17 cellular contexts compared by ENCODE assay signal in the genomic region with DNA sequence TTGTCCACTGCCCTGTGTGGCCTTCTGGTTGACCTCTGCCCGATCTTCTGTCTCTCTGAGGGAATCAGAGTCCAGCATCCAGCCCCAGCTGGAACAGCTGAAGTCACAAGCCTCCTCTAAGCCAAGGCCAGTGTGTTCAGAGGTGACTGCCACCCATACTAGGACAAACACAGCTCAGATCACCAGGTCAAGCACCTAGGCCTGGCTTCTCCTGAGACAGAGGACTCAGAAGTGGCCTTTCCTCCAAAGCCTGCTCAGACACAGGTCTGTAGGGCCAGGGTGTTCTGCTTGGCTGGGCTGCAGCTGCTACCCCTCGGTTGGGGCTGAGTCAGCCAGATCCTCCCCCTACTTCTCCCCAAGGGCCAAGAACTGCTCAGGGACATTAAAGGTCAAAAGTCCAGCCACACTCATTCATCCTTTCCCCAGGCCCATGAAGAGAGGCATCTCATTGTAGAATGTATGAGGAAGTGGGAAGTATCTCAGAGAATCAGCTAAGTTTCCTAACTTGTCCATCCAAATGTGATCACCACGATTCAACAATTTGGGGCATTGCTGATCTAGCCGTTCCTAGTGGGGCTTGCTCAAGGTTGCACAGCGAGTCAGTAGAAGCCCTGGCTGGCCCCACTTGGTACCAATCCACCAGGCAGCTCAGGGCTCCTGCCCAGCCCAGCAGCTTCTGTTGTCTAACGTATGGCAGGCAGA. TPM values are rescaled to one million over a fixed set of nuclear protein-coding genes. Genes with fewer than 3 reads are reported as not detected.
DNase-seq lines count a peak whose midpoint lies in the region; ATAC-seq and TF ChIP-seq lines count a peak whose summit lies in the region.
"Had no signal": no experiment of that assay in that cellular context is flagged by ENCODE, and none has a peak within 500 bp of the region (broad histone marks: within the 10 kb centered on the region; RNA-seq: fewer than 3 reads in every experiment).

No MANE protein-coding gene starts in this region.

- peaks cover 8% of the 10 kb centered on the region for H3K36me3 Mint-ChIP-seq in neural crest cell (ENCODE audit: low read depth)
- peaks cover 12% of the 10 kb centered on the region for H3K36me3 Mint-ChIP-seq in activated CD8-positive, alpha-beta T cell treated with anti-CD3 and anti-CD28 coated beads for 36 hours (ENCODE audit: low read depth)

- no peak overlapping the region for H2AFZ ChIP-seq in PC-3 (ENCODE audit: low read length)

- H3K27me3 ChIP-seq in PC-3 (ENCODE audit: low read length) = no peaks in the 10 kb centered on the region
- H3K27me3 ChIP-seq: ovary had no signal

- no peaks in the 10 kb centered on the region for H3K9me2 ChIP-seq in PC-3 (replicated peaks; ENCODE audit: low read length)

- H3K79me2 ChIP-seq in PC-3 (ENCODE audit: low read length) = no peaks in the 10 kb centered on the region

- H3K4me3 Mint-ChIP-seq in neural crest cell = peak overlapping the region; percentile 40
- H3K4me3 Mint-ChIP-seq in activated CD8-positive, alpha-beta T cell treated with anti-CD3 and anti-CD28 coated beads for 36 hours = no peak overlapping the region
- H3K4me3 Mint-ChIP-seq: activated naive CD4-positive, alpha-beta T cell treated with anti-CD3 and anti-CD28 coated beads, Interleukin-2, amount 10 ng/mL, durations not matched to agents 7 days and 5 days had no signal

- H4K20me1 ChIP-seq in PC-3 (ENCODE audit: low read length) = no peaks in the 10 kb centered on the region

- H3K27ac Mint-ChIP-seq in neural crest cell (ENCODE audit: unreplicated experiment) = peak overlapping the region; percentile 76
- H3K27ac Mint-ChIP-seq in activated CD8-positive, alpha-beta T cell treated with anti-CD3 and anti-CD28 coated beads for 36 hours = no peak overlapping the region

- no peaks in the 10 kb centered on the region for H3K9me3 Mint-ChIP-seq in neural crest cell
- H3K9me3 Mint-ChIP-seq in activated CD8-positive, alpha-beta T cell treated with anti-CD3 and anti-CD28 coated beads for 36 hours = no peaks in the 10 kb centered on the region
- H3K9me3 Mint-ChIP-seq: activated naive CD4-positive, alpha-beta T cell treated with anti-CD3 and anti-CD28 coated beads, Interleukin-2, amount 10 ng/mL, durations not matched to agents 7 days and 5 days had no signal

- DNase-seq in ELR (ENCODE audit: low read depth) = peak; percentile 20
- no peak for DNase-seq in PC-3
- peak; percentile 36 for DNase-seq in fibroblast of mammary gland (ENCODE audit: low read depth)
- DNase-seq in neural crest cell (ENCODE audit: low read depth, low spot score) = no peak
- DNase-seq in SHP77 treated with DMSO at 0.1 percent for 48 hours (lab: John Stamatoyannopoulos, UW) = no peak
- no peak for DNase-seq in activated CD8-positive, alpha-beta memory T cell treated with anti-CD3 and anti-CD28 coated beads for 24 hours
- no peak for DNase-seq in activated CD8-positive, alpha-beta T cell treated with anti-CD3 and anti-CD28 coated beads for 36 hours
- DNase-seq: activated CD4-positive, alpha-beta T cell treated with anti-CD3 and anti-CD28 coated beads, Interleukin-2, amount 50 U/mL, for 4 hours; activated naive CD4-positive, alpha-beta T cell treated with anti-CD3 and anti-CD28 coated beads, Interleukin-2, amount 10 ng/mL, durations not matched to agents 7 days and 5 days; foreskin melanocyte; NCI-H526; stimulated activated CD4-positive, alpha-beta T cell treated with anti-CD3 and anti-CD28 coated beads, Interleukin-2, amount 100 ng/mL, for 24 hours had no signal

- no peak for TF ChIP-seq CTCF in PC-3 (conservative IDR thresholded peaks at IDR 0.05; ENCODE audit: low read depth, low read length)
- no peak for TF ChIP-seq CTCF in fibroblast of mammary gland (conservative IDR thresholded peaks at IDR 0.05; ENCODE audit: control insufficient read depth, insufficient read depth, low read depth, low read length)
- no peak for TF ChIP-seq CTCF in neural crest cell (conservative IDR thresholded peaks at IDR 0.05)
- TF ChIP-seq CTCF in activated CD8-positive, alpha-beta T cell treated with anti-CD3 and anti-CD28 coated beads for 36 hours (IDR thresholded peaks at IDR 0.05) = no peak

- POLR2A ChIA-PET in PC-3 (lab: Charles Lee; ENCODE audit: unreplicated experiment) = no interaction called here
- POLR2A ChIA-PET in activated CD8-positive, alpha-beta T cell treated with anti-CD3 and anti-CD28 coated beads for 36 hours (lab: Charles Lee) = interaction anchor here (1.4 to 2.0 kb wide), 2 partner anchors 11 to 68 kb away, joined by 3 to 6 read pairs; no protein-coding TSS in a partner anchor

- H3K9ac ChIP-seq in PC-3 (ENCODE audit: low read length) = no peak overlapping the region

- CTCF ChIA-PET in PC-3 (lab: Charles Lee) = no interaction called here
- CTCF ChIA-PET in activated CD8-positive, alpha-beta T cell treated with anti-CD3 and anti-CD28 coated beads for 36 hours (lab: Charles Lee) = interaction anchor here (1.1 kb wide), 1 partner anchor 12 kb away, joined by 6 read pairs; no protein-coding TSS in a partner anchor

- no peak overlapping the region for H3K4me3 ChIP-seq in PC-3 (ENCODE audit: low read length)
- no peak overlapping the region for H3K4me3 ChIP-seq in fibroblast of mammary gland (ENCODE audit: control insufficient read depth, low read depth, low read length)
- H3K4me3 ChIP-seq: coronary artery, ovary had no signal

- H3K4me1 Mint-ChIP-seq in neural crest cell = peaks cover 12% of the 10 kb centered on the region
- no peaks in the 10 kb centered on the region for H3K4me1 Mint-ChIP-seq in activated CD8-positive, alpha-beta T cell treated with anti-CD3 and anti-CD28 coated beads for 36 hours (ENCODE audit: low read depth)

- no peaks in the 10 kb centered on the region for H3K9me3 ChIP-seq in PC-3 (ENCODE audit: low read length)
- H3K9me3 ChIP-seq: ovary had no signal

- H3K4me2 ChIP-seq in PC-3 (ENCODE audit: low read length) = no peak overlapping the region

- H3K27me3 Mint-ChIP-seq in neural crest cell (ENCODE audit: low read depth) = no peaks in the 10 kb centered on the region
- no peaks in the 10 kb centered on the region for H3K27me3 Mint-ChIP-seq in activated CD8-positive, alpha-beta T cell treated with anti-CD3 and anti-CD28 coated beads for 36 hours
- H3K27me3 Mint-ChIP-seq: activated naive CD4-positive, alpha-beta T cell treated with anti-CD3 and anti-CD28 coated beads, Interleukin-2, amount 10 ng/mL, durations not matched to agents 7 days and 5 days had no signal

- H3K4me1 ChIP-seq in PC-3 (ENCODE audit: insufficient read depth, low read length) = peaks cover 9% of the 10 kb centered on the region

- H3K27ac ChIP-seq in PC-3 (ENCODE audit: low read length) = no peak overlapping the region
- H3K27ac ChIP-seq: HL-60, ovary had no signal

- no peak for ATAC-seq in PC-3
- ATAC-seq in HG02970 (IDR thresholded peaks at IDR 0.05; ENCODE audit: low FRiP score, unreplicated experiment) = no peak
- no peak for ATAC-seq in activated CD8-positive, alpha-beta T cell treated with anti-CD3 and anti-CD28 coated beads for 36 hours

- no peaks in the 10 kb centered on the region for H3F3A ChIP-seq in PC-3 (ENCODE audit: low read length, unreplicated experiment)

- intact Hi-C loops in PC-3 (cut with micrococcal nuclease) = no loop called here
- intact Hi-C loops in activated CD8-positive, alpha-beta T cell treated with anti-CD3 and anti-CD28 coated beads for 36 hours (cut with micrococcal nuclease) = no loop called here

- TSS peak; percentile 1 for BruUV-seq in PC-3 (replicated peaks; lab: Mats Ljungman, UMichigan)

- H3K36me3 ChIP-seq in PC-3 (ENCODE audit: low read depth, low read length) = no peaks in the 10 kb centered on the region
- H3K36me3 ChIP-seq: ovary had no signal

RNA-seq across cellular contexts. Expression of gene SLC46A1, which starts 7.6 kb away (rescaled TPM):
- total RNA-seq in PC-3 (2014; rRNA removed) = 10.4 and 12.9 TPM in 2 replicates
- total RNA-seq in neural crest cell = 16.8 and 17.5 TPM in 2 replicates
- 1 to 10 TPM; 2.1 to 3.1 TPM for total RNA-seq in activated CD8-positive, alpha-beta T cell treated with anti-CD3 and anti-CD28 coated beads for 36 hours

RNA-seq across cellular contexts. Expression of gene SARM1, which starts 26.9 kb away (rescaled TPM):
- total RNA-seq in PC-3 (2014; rRNA removed) (6.7 and 8.4 TPM in 2 replicates), neural crest cell (47.5 and 52.5 TPM in 2 replicates)
- total RNA-seq in activated CD8-positive, alpha-beta T cell treated with anti-CD3 and anti-CD28 coated beads for 36 hours = 10 to 100 TPM; 16.7 to 19.8 TPM

RNA-seq across cellular contexts. Expression of gene VTN, which starts 28.3 kb away (rescaled TPM):
- total RNA-seq in PC-3 (2014; rRNA removed) (not detected in 2 replicates), neural crest cell (0.40 and 0.68 TPM in 2 replicates)
- total RNA-seq in activated CD8-positive, alpha-beta T cell treated with anti-CD3 and anti-CD28 coated beads for 36 hours = under 1 TPM in 1 of 2 experiments, not detected in 1; 0.11 TPM

RNA-seq across cellular contexts. Expression of gene SEBOX, which starts 33.4 kb away (rescaled TPM):
- total RNA-seq in PC-3 (2014; rRNA removed) (not detected in 2 replicates), neural crest cell (not detected in 2 replicates)
- total RNA-seq in activated CD8-positive, alpha-beta T cell treated with anti-CD3 and anti-CD28 coated beads for 36 hours = not detected
- total RNA-seq: lower leg skin, ovary had no signal

RNA-seq across cellular contexts. Expression of gene POLDIP2, which starts 41.1 kb away (rescaled TPM):
- total RNA-seq in PC-3 (2014; rRNA removed) (136 and 137 TPM in 2 replicates), neural crest cell (75.5 and 78.2 TPM in 2 replicates)
- total RNA-seq in activated CD8-positive, alpha-beta T cell treated with anti-CD3 and anti-CD28 coated beads for 36 hours = 10 to 100 TPM; 87.6 to 88.7 TPM

Comparison
In these comparisons a context has a peak if more than half of its experiments do, and no peak if none do; other contexts are left out.
1. DNase-seq: peak in ELR (single experiment) and fibroblast of mammary gland (single experiment); none in PC-3 (single experiment), neural crest cell (single experiment), SHP77 treated with DMSO at 0.1 percent for 48 hours (single experiment), activated CD8-positive, alpha-beta memory T cell treated with anti-CD3 and anti-CD28 coated beads for 24 hours (single experiment) and activated CD8-positive, alpha-beta T cell treated with anti-CD3 and anti-CD28 coated beads for 36 hours (single experiment).